26 cellular contexts compared by ENCODE assay signal in genomic region chr7:3712841-3713240, GRCh38.
DNase-seq lines count a peak whose midpoint lies in the region; FAIRE-seq and TF ChIP-seq lines count a peak whose summit lies in the region.
"Had no signal": no experiment of that assay in that cellular context is flagged by ENCODE, and none has a peak within 500 bp of the region (broad histone marks: within the 10 kb centered on the region; RNA-seq: fewer than 3 reads in every experiment).

No MANE protein-coding gene starts in this region.

- H3K27ac ChIP-seq in small intestine (ENCODE audit: low read depth in 1 of 2, low read length in 1 of 2) (no peak overlapping the region), WERI-Rb-1 (no peak overlapping the region)
- H3K27ac ChIP-seq: brain microvascular endothelial cell had no signal

- H3K27me3 Mint-ChIP-seq in glutamatergic neuron (ENCODE audit: unreplicated experiment): no peaks in the 10 kb centered on the region
- H3K27me3 Mint-ChIP-seq: activated naive CD4-positive, alpha-beta T cell treated with anti-CD3 and anti-CD28 coated beads, Interleukin-2, amount 50 U/mL, for 24 hours had no signal

- peak overlapping the region; percentile 12 for H3K27ac Mint-ChIP-seq in glutamatergic neuron (ENCODE audit: unreplicated experiment)
- H3K27ac Mint-ChIP-seq: activated CD8-positive, alpha-beta T cell treated with anti-CD3 and anti-CD28 coated beads for 36 hours; activated naive CD4-positive, alpha-beta T cell treated with anti-CD3 and anti-CD28 coated beads, Interleukin-2, amount 50 U/mL, for 24 hours; GM23338; natural killer cell treated with Interleukin-12 subunit alpha and Interleukin-12 subunit beta and Interleukin-15 and Interleukin-18, amount 100 ng/mL, for 72 hours; stimulated activated memory B cell treated with anti-CD40 and anti-IgM and Interleukin-4, amounts not matched to agents 10 μg/mL and 1 μg/mL and 100 μg/mL, for 72 hours had no signal

- no peak for FAIRE-seq in small intestine (lab: Jason Lieb, UNC)
- FAIRE-seq: GM19239, kidney had no signal

- H3K4me3 ChIP-seq in small intestine (ENCODE audit: low read depth in 1 of 2, low read length in 2 of 2) (no peak overlapping the region), WERI-Rb-1 (ENCODE audit: low read depth, low read length) (no peak overlapping the region)
- H3K4me3 ChIP-seq: GM23338 had no signal

- no peaks in the 10 kb centered on the region for H3K4me1 ChIP-seq in small intestine (ENCODE audit: control insufficient read depth in 2 of 2, insufficient read depth in 1 of 2, low read depth in 1 of 2, low read length in 1 of 2)
- H3K4me1 ChIP-seq: Caco-2 had no signal

- 10 to 51% (median 27%) methylated on average over 6 of the region's 6 CpGs for WGBS in small intestine, 3 donors

- H3K36me3 ChIP-seq in small intestine (ENCODE audit: control insufficient read depth in 2 of 2, insufficient read depth in 2 of 2, low read length in 2 of 2): no peaks in the 10 kb centered on the region
- no peaks in the 10 kb centered on the region for H3K36me3 ChIP-seq in WERI-Rb-1
- H3K36me3 ChIP-seq: brain microvascular endothelial cell had no signal

- H3K27me3 ChIP-seq in small intestine (ENCODE audit: control insufficient read depth in 2 of 2, insufficient read depth in 2 of 2, low read length in 2 of 2) (peaks cover 0 to 2% of the 10 kb centered on the region in 2 donors), WERI-Rb-1 (ENCODE audit: insufficient read depth, low read depth, severe bottlenecking) (no peaks in the 10 kb centered on the region)
- H3K27me3 ChIP-seq: brain microvascular endothelial cell had no signal

- no peak overlapping the region for H3K4me3 Mint-ChIP-seq in glutamatergic neuron (ENCODE audit: unreplicated experiment)
- H3K4me3 Mint-ChIP-seq: activated CD8-positive, alpha-beta T cell treated with anti-CD3 and anti-CD28 coated beads for 36 hours; activated naive CD4-positive, alpha-beta T cell treated with anti-CD3 and anti-CD28 coated beads, Interleukin-2, amount 50 U/mL, for 24 hours; GM23338; natural killer cell treated with Interleukin-12 subunit alpha and Interleukin-12 subunit beta and Interleukin-15 and Interleukin-18, amount 100 ng/mL, for 72 hours; stimulated activated memory B cell treated with anti-CD40 and anti-IgM and Interleukin-4, amounts not matched to agents 10 μg/mL and 1 μg/mL and 100 μg/mL, for 72 hours had no signal

- H3K9me3 ChIP-seq in small intestine (ENCODE audit: control insufficient read depth, low read depth) (no peaks in the 10 kb centered on the region), WERI-Rb-1 (ENCODE audit: severe bottlenecking) (no peaks in the 10 kb centered on the region)
- H3K9me3 ChIP-seq: Caco-2 had no signal

- DNase-seq in DMS79 treated with DMSO at 0.1 percent for 48 hours (lab: John Stamatoyannopoulos, UW) (peak; percentile 19), DMS79 (lab: John Stamatoyannopoulos, UW) (no peak), NCI-H2171 treated with DMSO at 0.1 percent for 48 hours (lab: John Stamatoyannopoulos, UW) (peak; percentile 71), glutamatergic neuron (no peak), small intestine (peak; percentile 63), WERI-Rb-1 (no peak), cerebellar cortex (ENCODE audit: low spot score) (no peak)
- DNase-seq in activated CD4-positive, CD25-positive, alpha-beta regulatory T cell treated with anti-CD3 and anti-CD28 coated beads, Interleukin-2, amount 50 U/mL, for 72 hours: no peak
- DNase-seq: 8988T; activated CD8-positive, alpha-beta T cell treated with anti-CD3 and anti-CD28 coated beads for 36 hours; amygdala; brain microvascular endothelial cell; C1 segment of cervical spinal cord; Caco-2; foreskin melanocyte; kidney; NCI-H187 treated with DMSO at 0.1 percent for 48 hours; NCI-H446 treated with DMSO at 0.1 percent for 48 hours; SHP77 treated with DMSO at 0.1 percent for 48 hours; substantia nigra; T-helper 2 cell had no signal

- peaks cover 5% of the 10 kb centered on the region for H3K36me3 Mint-ChIP-seq in glutamatergic neuron (ENCODE audit: unreplicated experiment)
- H3K36me3 Mint-ChIP-seq: natural killer cell treated with Interleukin-12 subunit alpha and Interleukin-12 subunit beta and Interleukin-15 and Interleukin-18, amount 100 ng/mL, for 72 hours; stimulated activated memory B cell treated with anti-CD40 and anti-IgM and Interleukin-4, amounts not matched to agents 10 μg/mL and 1 μg/mL and 100 μg/mL, for 72 hours had no signal

- TF ChIP-seq CTCF in glutamatergic neuron (IDR thresholded peaks at IDR 0.05; ENCODE audit: partially characterized antibody, unreplicated experiment) (no peak), WERI-Rb-1 (IDR thresholded peaks at IDR 0.05; ENCODE audit: low read depth, low read length) (no peak)

- peaks cover 14% of the 10 kb centered on the region for H3K9me3 Mint-ChIP-seq in glutamatergic neuron (ENCODE audit: unreplicated experiment)
- H3K9me3 Mint-ChIP-seq: activated CD8-positive, alpha-beta T cell treated with anti-CD3 and anti-CD28 coated beads for 36 hours; activated naive CD4-positive, alpha-beta T cell treated with anti-CD3 and anti-CD28 coated beads, Interleukin-2, amount 50 U/mL, for 24 hours; natural killer cell treated with Interleukin-12 subunit alpha and Interleukin-12 subunit beta and Interleukin-15 and Interleukin-18, amount 100 ng/mL, for 72 hours; stimulated activated memory B cell treated with anti-CD40 and anti-IgM and Interleukin-4, amounts not matched to agents 10 μg/mL and 1 μg/mL and 100 μg/mL, for 72 hours had no signal

- H3K4me1 Mint-ChIP-seq in glutamatergic neuron (ENCODE audit: low read depth, unreplicated experiment): peaks cover 8% of the 10 kb centered on the region
- H3K4me1 Mint-ChIP-seq: stimulated activated memory B cell treated with anti-CD40 and anti-IgM and Interleukin-4, amounts not matched to agents 10 μg/mL and 1 μg/mL and 100 μg/mL, for 72 hours had no signal

Comparison
In these comparisons a context has a peak if more than half of its experiments do, and no peak if none do; other contexts are left out.
1. DNase-seq: peak in DMS79 treated with DMSO at 0.1 percent for 48 hours (single experiment), NCI-H2171 treated with DMSO at 0.1 percent for 48 hours (single experiment) and small intestine (single experiment); none in DMS79 (single experiment), glutamatergic neuron (single experiment), activated CD4-positive, CD25-positive, alpha-beta regulatory T cell treated with anti-CD3 and anti-CD28 coated beads, Interleukin-2, amount 50 U/mL, for 72 hours (single experiment), WERI-Rb-1 (single experiment) and cerebellar cortex (single experiment).